Comparison of ENCODE assay signal across 20 cellular contexts in genomic region chr4:24368801-24369200, GRCh38.
"Had no signal": no experiment of that assay in that cellular context is flagged by ENCODE, and none has a peak within 500 bp of the region (broad histone marks: within the 10 kb centered on the region; RNA-seq: fewer than 3 reads in every experiment).

No MANE protein-coding gene starts in this region.

- ATAC-seq: stimulated activated effector memory CD8-positive, alpha-beta T cell treated with anti-CD3 and anti-CD28 coated beads, Interleukin-12 subunit alpha, Interleukin-12 subunit beta, amount 100 ng/mL, for 72 hours; stimulated activated memory B cell treated with anti-CD40 and anti-IgM and Interleukin-4, amounts not matched to agents 10 μg/mL and 1 μg/mL and 100 μg/mL, for 72 hours; stimulated activated naive B cell treated with anti-CD40 and anti-IgM and Interleukin-4, amounts not matched to agents 10 μg/mL and 1 μg/mL and 100 μg/mL, for 72 hours; stimulated activated naive CD8-positive, alpha-beta T cell treated with anti-CD3 and anti-CD28 coated beads, Interleukin-15, amount 100 ng/mL, for 72 hours; stimulated activated naive CD8-positive, alpha-beta T cell treated with anti-CD3 and anti-CD28 coated beads, Interleukin-15, Interleukin-2, amounts not matched to agents 100 U/mL and 50 U/mL, for 24 hours; upper lobe of right lung had no signal

- DNase-seq: stimulated activated CD4-positive, alpha-beta T cell treated with anti-CD3 and anti-CD28 coated beads, Interleukin-2, amount 100 ng/mL, for 48 hours; stimulated activated CD4-positive, alpha-beta T cell treated with anti-CD3 and anti-CD28 coated beads, Interleukin-4, amount 100 ng/mL, for 1 hour; stimulated activated CD4-positive, alpha-beta T cell treated with anti-CD3 and anti-CD28 coated beads, Interleukin-4, amount 100 ng/mL, for 24 hours; stimulated activated CD4-positive, alpha-beta T cell treated with anti-CD3 and anti-CD28 coated beads, Interleukin-4, amount 100 ng/mL, for 4 hours; stimulated activated CD8-positive, alpha-beta memory T cell treated with anti-CD3 and anti-CD28 coated beads, Interleukin-4, amount 100 ng/mL, for 48 hours; stimulated activated naive B cell treated with anti-CD40 and anti-IgM and Interleukin-4, amounts not matched to agents 10 μg/mL and 1 μg/mL and 100 μg/mL, for 72 hours; stimulated activated naive CD4-positive, alpha-beta T cell; stimulated activated naive CD4-positive, alpha-beta T cell treated with Interleukin-2 at 50 U/mL for 16 hours; stimulated activated naive CD8-positive, alpha-beta T cell treated with anti-CD3 and anti-CD28 coated beads, Interleukin-15, amount 100 ng/mL, for 72 hours; stimulated activated naive CD8-positive, alpha-beta T cell treated with anti-CD3 and anti-CD28 coated beads, Interleukin-15, Interleukin-2, amounts not matched to agents 100 U/mL and 50 U/mL, for 24 hours; stomach; testis; thyroid gland; tibial artery; transverse colon; upper lobe of left lung; upper lobe of right lung; uterus had no signal
